ENCODE assay signal across 8 cellular contexts in the genomic region with DNA sequence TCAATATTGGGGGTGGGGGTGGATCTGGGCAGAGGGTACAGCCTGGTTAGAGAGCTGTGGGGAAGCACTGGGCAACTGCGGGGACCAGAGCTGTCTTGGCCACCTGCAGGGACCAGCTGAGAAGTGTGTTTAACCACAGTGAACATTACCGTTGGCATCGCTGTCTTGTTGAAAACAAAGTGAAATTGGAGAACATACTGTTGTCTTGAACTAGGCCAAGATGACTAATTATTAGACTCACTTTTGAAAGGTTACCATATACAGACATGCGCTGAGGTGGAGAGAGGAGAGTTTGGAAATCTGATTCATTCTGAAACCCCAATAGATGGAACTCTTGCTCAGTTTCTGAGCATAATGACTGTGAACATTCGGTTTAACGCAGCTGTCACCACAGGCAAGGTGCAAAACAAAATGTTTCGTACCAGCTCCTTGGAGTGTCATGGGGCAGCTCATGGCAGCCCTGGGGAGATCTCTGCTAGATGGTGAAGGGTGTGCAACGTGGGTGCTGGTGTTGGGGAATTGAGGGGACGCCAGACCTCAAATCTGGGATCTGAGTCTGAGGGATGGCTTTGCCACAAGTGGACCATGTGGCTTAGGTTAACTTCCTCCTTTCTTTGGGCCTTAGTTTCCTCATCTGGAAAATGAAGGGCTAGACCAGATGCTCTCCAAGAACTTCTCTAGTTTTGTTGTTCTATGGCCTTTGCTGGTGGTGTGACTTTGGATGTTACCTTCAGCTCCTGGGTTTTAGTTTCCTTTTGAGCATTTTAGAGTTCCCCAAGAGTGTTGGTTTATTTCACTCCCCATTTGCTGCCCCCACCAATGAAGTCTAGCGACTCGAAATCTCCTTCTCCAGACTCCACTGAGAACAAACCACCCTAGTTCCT. TPM values are rescaled to one million over a fixed set of nuclear protein-coding genes. Genes with fewer than 3 reads are reported as not detected.
A peak's percentile ranks its signal among the peaks of the same experiment; 100 is the strongest.
DNase-seq lines count a peak whose midpoint lies in the region; ATAC-seq, FAIRE-seq and TF ChIP-seq lines count a peak whose summit lies in the region.

No MANE protein-coding gene starts in this region.

- H3K9me3 Mint-ChIP-seq in activated T-cell treated with anti-CD3 and anti-CD28 coated beads, Interleukin-2, amount 50 U/mL, for 4 hours = peaks cover 7% of the 10 kb centered on the region
- H3K9me3 Mint-ChIP-seq in natural killer cell treated with Interleukin-12 subunit alpha and Interleukin-12 subunit beta and Interleukin-15 and Interleukin-18, amount 100 ng/mL, for 72 hours = no peaks in the 10 kb centered on the region

- H3K27ac Mint-ChIP-seq in natural killer cell treated with Interleukin-12 subunit alpha and Interleukin-12 subunit beta and Interleukin-15 and Interleukin-18, amount 100 ng/mL, for 72 hours = peak overlapping the region; percentile 94 to 97

- peak; percentile 49; the same call in 1 of the 2 replicates for TF ChIP-seq POLR2A in GM12891 (IDR thresholded peaks at IDR 0.05; ENCODE audit: low read depth, low read length)

- peaks cover 7% of the 10 kb centered on the region for H3K27me3 Mint-ChIP-seq in activated T-cell treated with anti-CD3 and anti-CD28 coated beads, Interleukin-2, amount 50 U/mL, for 4 hours (ENCODE audit: low read depth)
- H3K27me3 Mint-ChIP-seq in natural killer cell treated with Interleukin-12 subunit alpha and Interleukin-12 subunit beta and Interleukin-15 and Interleukin-18, amount 100 ng/mL, for 72 hours = peaks cover 16 to 20% of the 10 kb centered on the region in 2 donors

- peaks cover 36% of the 10 kb centered on the region for H3K4me1 Mint-ChIP-seq in activated T-cell treated with anti-CD3 and anti-CD28 coated beads, Interleukin-2, amount 50 U/mL, for 4 hours (ENCODE audit: low read depth)
- peaks cover 50 to 66% of the 10 kb centered on the region in 2 donors for H3K4me1 Mint-ChIP-seq in natural killer cell treated with Interleukin-12 subunit alpha and Interleukin-12 subunit beta and Interleukin-15 and Interleukin-18, amount 100 ng/mL, for 72 hours (ENCODE audit: low read depth in 2 of 2)

- peak; percentile 97 for FAIRE-seq in GM12891 (lab: Jason Lieb, UNC)

- DNase-seq in GM12891 (ENCODE audit: insufficient read length, low spot score) (peak; percentile 52), HK-2 (ENCODE audit: unreplicated experiment) (no peak), NCI-H510A treated with DMSO at 0.1 percent for 48 hours (lab: John Stamatoyannopoulos, UW) (no peak), 8988T (no peak)
- peak; percentile 42 for DNase-seq in Jurkat, Clone E6-1 (ENCODE audit: low read depth, low spot score)
- no peak for DNase-seq in activated T-cell treated with anti-CD3 and anti-CD28 coated beads, Interleukin-2, amount 50 U/mL, for 4 hours
- peak; percentile 87 for DNase-seq in natural killer cell treated with Interleukin-12 subunit alpha and Interleukin-12 subunit beta and Interleukin-15 and Interleukin-18, amount 100 ng/mL, for 72 hours (ENCODE audit: low spot score)

- H3K4me3 Mint-ChIP-seq in activated T-cell treated with anti-CD3 and anti-CD28 coated beads, Interleukin-2, amount 50 U/mL, for 4 hours = peak overlapping the region; percentile 57
- peak overlapping the region; percentile 85 for H3K4me3 Mint-ChIP-seq in natural killer cell treated with Interleukin-12 subunit alpha and Interleukin-12 subunit beta and Interleukin-15 and Interleukin-18, amount 100 ng/mL, for 72 hours

- H3K4me3 ChIP-seq in Jurkat, Clone E6-1 (ENCODE audit: low read length) = no peak overlapping the region

- H3K36me3 Mint-ChIP-seq in activated T-cell treated with anti-CD3 and anti-CD28 coated beads, Interleukin-2, amount 50 U/mL, for 4 hours (ENCODE audit: insufficient read depth) = peaks cover 2% of the 10 kb centered on the region
- peaks cover 12% of the 10 kb centered on the region for H3K36me3 Mint-ChIP-seq in natural killer cell treated with Interleukin-12 subunit alpha and Interleukin-12 subunit beta and Interleukin-15 and Interleukin-18, amount 100 ng/mL, for 72 hours

- ATAC-seq in GM21576 (IDR thresholded peaks at IDR 0.05; ENCODE audit: unreplicated experiment) = peak; percentile 78
- peak; percentile 87 to 92 for ATAC-seq in activated T-cell treated with anti-CD3 and anti-CD28 coated beads, Interleukin-2, amount 50 U/mL, for 4 hours
- ATAC-seq in natural killer cell treated with Interleukin-12 subunit alpha and Interleukin-12 subunit beta and Interleukin-15 and Interleukin-18, amount 100 ng/mL, for 72 hours = peak; percentile 85 to 89

TF ChIP-seq in GM12891, 5 proteins besides CTCF, POLR2A, EP300 and RAD21:
- TF ChIP-seq POU2F2 (IDR thresholded peaks at IDR 0.05; ENCODE audit: low read depth, low read length) (peak; percentile 71), TAF1 (IDR thresholded peaks at IDR 0.05; ENCODE audit: low read depth, low read length) (0 out of 2 replicates have a peak, but pooled peaks have one; percentile 6), SPI1 (IDR thresholded peaks at IDR 0.05; ENCODE audit: low read depth, low read length) (peak; percentile 18; the same call in 1 of the 2 replicates), PAX5 (IDR thresholded peaks at IDR 0.05; ENCODE audit: insufficient read depth, low read length, severe bottlenecking) (no peak), POLR2AphosphoS5 (IDR thresholded peaks at IDR 0.05; ENCODE audit: low read depth, low read length) (peak; percentile 63; the same call in 1 of the 2 replicates)

RNA-seq across cellular contexts. Expression of a gene that starts 24.6 kb away (rescaled TPM):
- polyA plus RNA-seq in GM12891 (2012; ENCODE audit: low read depth, missing spikeins) = 0.12 TPM
- polyA plus RNA-seq in Jurkat, Clone E6-1 (2012; ENCODE audit: insufficient read depth, insufficient read length) = not detected
- total RNA-seq in activated T-cell treated with anti-CD3 and anti-CD28 coated beads, Interleukin-2, amount 50 U/mL, for 4 hours = not detected
- not detected for total RNA-seq in natural killer cell treated with Interleukin-12 subunit alpha and Interleukin-12 subunit beta and Interleukin-15 and Interleukin-18, amount 100 ng/mL, for 72 hours

Comparison
In these comparisons a context has a peak if more than half of its experiments do, and no peak if none do; other contexts are left out.
1. DNase-seq: peak in GM12891 (single experiment), Jurkat, Clone E6-1 (single experiment) and natural killer cell treated with Interleukin-12 subunit alpha and Interleukin-12 subunit beta and Interleukin-15 and Interleukin-18, amount 100 ng/mL, for 72 hours (single experiment); none in activated T-cell treated with anti-CD3 and anti-CD28 coated beads, Interleukin-2, amount 50 U/mL, for 4 hours (single experiment), HK-2 (single experiment), NCI-H510A treated with DMSO at 0.1 percent for 48 hours (single experiment) and 8988T (single experiment).
2. Peak in every context shown above with its lines, with median percentiles within 50 percentile points of each other: ATAC-seq.